17 cellular contexts compared by ENCODE assay signal in the genomic region with DNA sequence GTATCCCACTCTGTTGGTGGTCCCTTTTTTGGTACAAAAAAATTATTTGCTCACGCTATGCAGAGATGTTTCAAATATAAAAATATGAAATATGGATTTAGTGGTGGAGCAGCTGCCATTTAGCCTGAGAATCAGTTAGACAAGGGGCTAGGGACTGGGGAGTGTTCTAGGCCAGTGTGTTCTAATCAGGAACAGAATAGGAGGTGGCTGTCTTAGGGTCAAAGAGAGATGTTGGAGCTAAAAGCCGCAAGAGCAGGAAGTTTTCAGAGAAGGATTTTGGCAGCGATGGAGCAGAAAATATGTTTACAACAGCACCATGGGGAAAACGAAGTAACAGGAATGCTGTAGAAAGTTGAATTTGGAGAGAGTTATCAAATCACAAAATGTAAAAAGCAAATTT.
DNase-seq lines count a peak whose midpoint lies in the region; ATAC-seq, FAIRE-seq and TF ChIP-seq lines count a peak whose summit lies in the region.
"Had no signal": no experiment of that assay in that cellular context is flagged by ENCODE, and none has a peak within 500 bp of the region (broad histone marks: within the 10 kb centered on the region; RNA-seq: fewer than 3 reads in every experiment).

No MANE protein-coding gene starts in this region.

- H3K9me3 ChIP-seq in adipocyte (ENCODE audit: control insufficient read depth, low read length), result no peaks in the 10 kb centered on the region
- H3K9me3 ChIP-seq: BLaER1, HAP-1 had no signal

- ATAC-seq in GM23338 (no peak), sciatic nerve (peak; percentile 81)
- ATAC-seq: HepG2 had no signal

- no peak overlapping the region for H2AK5ac ChIP-seq in mesendoderm (ENCODE audit: low read length)

- no peak overlapping the region for H2BK120ac ChIP-seq in mesendoderm (ENCODE audit: low read depth, low read length)

- H3K27ac ChIP-seq in GM23338 (ENCODE audit: low read depth) (no peak overlapping the region), mesendoderm (ENCODE audit: low read depth, low read length) (no peak overlapping the region)
- H3K27ac ChIP-seq: BLaER1 had no signal

- no peak overlapping the region for H3K4ac ChIP-seq in mesendoderm (ENCODE audit: low read depth, low read length)

- H3K79me2 ChIP-seq in GM23338 (replicated peaks; ENCODE audit: insufficient read depth) (no peaks in the 10 kb centered on the region), mesendoderm (ENCODE audit: control insufficient read depth, insufficient read depth, low read length) (no peaks in the 10 kb centered on the region)

- no peak overlapping the region for H3K23ac ChIP-seq in mesendoderm (ENCODE audit: low read length)

- peak overlapping the region; percentile 39 for H3K18ac ChIP-seq in mesendoderm (ENCODE audit: low read length)

- no peak for FAIRE-seq in H54 (lab: Jason Lieb, UNC)
- FAIRE-seq: H1, HepG2 had no signal

- 0 out of 2 replicates have a peak overlapping the region, but pooled peaks have one; percentile 13 for H2AFZ ChIP-seq in GM23338

- H3K4me1 ChIP-seq in GM23338 (ENCODE audit: insufficient read depth) (no peaks in the 10 kb centered on the region; the same call in 1 of the 2 replicates), adipocyte (ENCODE audit: control insufficient read depth, insufficient read depth, low read length) (peaks cover 46% of the 10 kb centered on the region), mesendoderm (ENCODE audit: control insufficient read depth, low read depth, low read length) (no peaks in the 10 kb centered on the region)
- H3K4me1 ChIP-seq: BLaER1, HAP-1 had no signal

- no peaks in the 10 kb centered on the region for H3K9me3 Mint-ChIP-seq in GM23338

- H2BK15ac ChIP-seq in mesendoderm (replicated peaks; ENCODE audit: low read depth), result no peak overlapping the region

- no CpG with 5 or more reads among the region's 4 CpGs for WGBS in mesendoderm (ENCODE audit: extremely low coverage, insufficient coverage, low lambda C conversion rate)

- H3K4me2 ChIP-seq in GM23338 (no peak overlapping the region), mesendoderm (ENCODE audit: low read length) (no peak overlapping the region)
- H3K4me2 ChIP-seq: BLaER1 had no signal

- H3K4me3 ChIP-seq in GM23338 (no peak overlapping the region), adipocyte (ENCODE audit: low read length) (no peak overlapping the region), mesendoderm (ENCODE audit: low read length) (no peak overlapping the region)
- H3K4me3 ChIP-seq: BLaER1, HAP-1 had no signal

- H3K4me3 Mint-ChIP-seq in GM23338, result no peak overlapping the region
- H3K4me3 Mint-ChIP-seq: CD14-positive monocyte; CD4-positive, alpha-beta memory T cell had no signal

- H3K9ac ChIP-seq in adipocyte (ENCODE audit: low read length) (peak overlapping the region; percentile 64), mesendoderm (ENCODE audit: low read length) (no peak overlapping the region)
- H3K9ac ChIP-seq: BLaER1 had no signal

- H2BK5ac ChIP-seq in mesendoderm (ENCODE audit: low read length), result no peak overlapping the region

- no peaks in the 10 kb centered on the region for H3K27me3 Mint-ChIP-seq in GM23338 (ENCODE audit: insufficient read depth, low read depth, poor library complexity)
- H3K27me3 Mint-ChIP-seq: CD4-positive, alpha-beta memory T cell had no signal

- H3K79me1 ChIP-seq in mesendoderm (ENCODE audit: low read length), result no peaks in the 10 kb centered on the region

- intact Hi-C loops in sciatic nerve (cut with DNase I), result no loop called here

- no peaks in the 10 kb centered on the region for H3F3A ChIP-seq in GM23338 (replicated peaks; ENCODE audit: low read depth)

- no peak overlapping the region for H4K5ac ChIP-seq in mesendoderm (ENCODE audit: low read length)

- no peak overlapping the region for H3K56ac ChIP-seq in mesendoderm (ENCODE audit: low read length)

- TF ChIP-seq POLR2A in H54 (IDR thresholded peaks at IDR 0.05; ENCODE audit: low read depth, low read length), result no peak

- H3K36me3 Mint-ChIP-seq in GM23338 (ENCODE audit: low read depth), result no peaks in the 10 kb centered on the region
- H3K36me3 Mint-ChIP-seq: CD14-positive monocyte; CD4-positive, alpha-beta memory T cell had no signal

- no peaks in the 10 kb centered on the region for H3K36me3 ChIP-seq in GM23338 (ENCODE audit: insufficient read depth)
- no peaks in the 10 kb centered on the region for H3K36me3 ChIP-seq in adipocyte (ENCODE audit: control insufficient read depth, insufficient read depth, low read length, severe bottlenecking)
- no peaks in the 10 kb centered on the region for H3K36me3 ChIP-seq in mesendoderm (ENCODE audit: control insufficient read depth, insufficient read depth, low read length)
- H3K36me3 ChIP-seq: BLaER1, HAP-1 had no signal

- H4K20me1 ChIP-seq in GM23338 (replicated peaks; ENCODE audit: insufficient read depth), result no peaks in the 10 kb centered on the region
- H4K20me1 ChIP-seq: BLaER1 had no signal

- no peaks in the 10 kb centered on the region for H3K9me2 ChIP-seq in GM23338 (ENCODE audit: insufficient read depth)

- no peak for DNase-seq in GM23338 (ENCODE audit: low spot score)
- no peak for DNase-seq in adipocyte (ENCODE audit: low read depth)
- DNase-seq in mesendoderm, result no peak
- no peak for DNase-seq in sciatic nerve (ENCODE audit: low spot score)
- no peak for DNase-seq in H54 (ENCODE audit: insufficient read length, low spot score)
- no peak for DNase-seq in activated CD4-positive, alpha-beta T cell treated with anti-CD3 and anti-CD28 coated beads for 1 hour
- no peak for DNase-seq in stimulated activated CD8-positive, alpha-beta memory T cell treated with anti-CD3 and anti-CD28 coated beads, Interleukin-4, amount 100 ng/mL, for 48 hours
- DNase-seq in T1000 (lab: John Stamatoyannopoulos, UW), result no peak
- DNase-seq: 8988T; CD4-positive, alpha-beta memory T cell; DMS79 treated with DMSO at 0.1 percent for 48 hours; GF-D8 had no signal

- H3K27me3 ChIP-seq in GM23338 (ENCODE audit: insufficient read depth), result no peaks in the 10 kb centered on the region
- H3K27me3 ChIP-seq in adipocyte (replicated peaks; ENCODE audit: control insufficient read depth, insufficient read depth, low read length), result no peaks in the 10 kb centered on the region
- no peaks in the 10 kb centered on the region for H3K27me3 ChIP-seq in mesendoderm (ENCODE audit: insufficient read depth, low read length, poor library complexity)
- H3K27me3 ChIP-seq: BLaER1 had no signal

- peaks cover 8% of the 10 kb centered on the region; the same call in 2 of the 3 replicates for H3K4me1 Mint-ChIP-seq in GM23338
- H3K4me1 Mint-ChIP-seq: CD14-positive monocyte; CD4-positive, alpha-beta memory T cell had no signal

- H3K27ac Mint-ChIP-seq in GM23338, result no peak overlapping the region
- H3K27ac Mint-ChIP-seq: CD14-positive monocyte; CD4-positive, alpha-beta memory T cell had no signal

- TF ChIP-seq CTCF in GM23338 (conservative IDR thresholded peaks at IDR 0.05; ENCODE audit: low read depth in 2 of 2), result no peak

- H4K8ac ChIP-seq in mesendoderm (ENCODE audit: low read depth, low read length), result no peak overlapping the region

TF ChIP-seq in GM23338, 12 proteins besides CTCF, POLR2A, EP300 and RAD21 (continues in another document):
- TF ChIP-seq ETS1 (IDR thresholded peaks at IDR 0.05), result no peak
- no peak for TF ChIP-seq POLR2AphosphoS5 (IDR thresholded peaks at IDR 0.05; ENCODE audit: low read depth)
- TF ChIP-seq NANOG (IDR thresholded peaks at IDR 0.05; ENCODE audit: borderline replicate concordance), result no peak
- no peak for TF ChIP-seq REST (IDR thresholded peaks at IDR 0.05; ENCODE audit: unreplicated experiment)
- no peak for TF ChIP-seq ZNF331 (CRISPR knock-in tag; IDR thresholded peaks at IDR 0.05; ENCODE audit: low read depth)
- TF ChIP-seq ZNF114 (CRISPR knock-in tag; IDR thresholded peaks at IDR 0.05), result no peak
- TF ChIP-seq JUNB (IDR thresholded peaks at IDR 0.05; ENCODE audit: unreplicated experiment), result no peak
- no peak for TF ChIP-seq STAT1 (IDR thresholded peaks at IDR 0.05; ENCODE audit: unreplicated experiment)
- TF ChIP-seq CREB1 (CRISPR knock-in tag; IDR thresholded peaks at IDR 0.05; ENCODE audit: low read depth), result no peak
- TF ChIP-seq EZH2 (IDR thresholded peaks at IDR 0.05; ENCODE audit: low read depth, unreplicated experiment), result no peak
- no peak for TF ChIP-seq EZH2phosphoT487 (IDR thresholded peaks at IDR 0.05; ENCODE audit: unreplicated experiment)
